8 cellular contexts compared by ENCODE assay signal in the genomic region with DNA sequence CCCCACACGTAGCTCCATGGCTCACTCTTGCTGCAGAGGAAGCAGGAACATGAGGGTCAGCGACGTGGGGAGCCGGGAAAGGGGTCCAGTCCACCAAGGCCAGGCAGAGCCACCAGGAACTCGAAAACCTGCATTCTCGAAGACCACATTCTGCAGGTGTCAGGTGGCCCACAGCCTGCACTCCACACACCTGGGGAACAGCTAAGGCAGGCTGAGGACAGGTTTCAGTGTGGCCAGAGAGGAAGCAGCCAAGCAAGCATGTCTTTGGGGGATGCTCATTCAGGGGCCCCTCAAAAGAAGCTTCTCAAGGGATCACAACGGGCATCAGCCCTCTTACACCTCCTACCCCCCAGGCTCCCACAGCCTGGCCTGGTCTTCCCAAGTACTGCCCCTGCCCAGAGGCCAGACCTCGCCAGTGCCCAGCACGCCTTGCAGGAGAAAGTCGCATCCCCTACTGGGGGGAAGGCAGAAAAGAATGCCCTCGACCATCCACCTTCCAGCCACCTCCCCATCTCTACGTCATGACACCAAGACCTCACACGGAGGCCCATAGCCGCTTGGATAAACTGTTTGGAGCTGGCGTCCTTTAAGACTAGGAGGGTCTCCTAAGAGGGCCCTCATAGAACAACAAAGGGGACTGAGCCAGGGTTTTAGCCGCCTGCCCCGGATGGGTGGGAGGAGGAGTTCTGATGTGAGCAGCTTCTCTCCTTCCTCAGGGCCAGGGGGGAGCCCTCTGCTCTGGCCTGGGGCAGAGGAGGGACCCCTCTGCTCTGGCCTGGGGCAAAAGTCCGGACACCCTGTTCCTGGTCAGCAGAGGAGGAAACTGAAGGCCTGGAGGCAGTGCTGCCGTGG. TPM values are rescaled to one million over a fixed set of nuclear protein-coding genes. Genes with fewer than 3 reads are reported as not detected.
DNase-seq lines count a peak whose midpoint lies in the region; ATAC-seq and TF ChIP-seq lines count a peak whose summit lies in the region.

No MANE protein-coding gene starts in this region.

- H3K4me2 ChIP-seq in trophoblast cell (ENCODE audit: low read length) = peak overlapping the region; percentile 67

- in situ Hi-C loops in Panc1 (cut with HindIII; ENCODE audit: low pct_unique_long_range_greater_than_20kb, low sequenced_read_pairs) = no loop called here

- peak overlapping the region; percentile 13 for H3K14ac ChIP-seq in trophoblast cell (ENCODE audit: low read length)

- peak overlapping the region; percentile 28 for H3K18ac ChIP-seq in trophoblast cell (ENCODE audit: low read length)

- CTCF ChIA-PET in Caco-2 (lab: Charles Lee) (no interaction called here), Panc1 (lab: Charles Lee) (no interaction called here)

- H3K36me3 ChIP-seq in Caco-2 (ENCODE audit: control insufficient read depth, insufficient read depth, low read length) = peaks cover 2% of the 10 kb centered on the region
- H3K36me3 ChIP-seq in Panc1 (ENCODE audit: control insufficient read depth, insufficient read depth, low read length) = peaks cover 5% of the 10 kb centered on the region
- H3K36me3 ChIP-seq in trophoblast cell (ENCODE audit: control insufficient read depth in 1 of 2, insufficient read depth in 2 of 2, low read length in 2 of 2) = peaks cover 44 to 46% of the 10 kb centered on the region in 2 experiments

- H3K9me3 ChIP-seq in Caco-2 (no peaks in the 10 kb centered on the region), Panc1 (ENCODE audit: control insufficient read depth, insufficient read depth, low read depth, low read length) (no peaks in the 10 kb centered on the region), trophoblast cell (ENCODE audit: insufficient read depth, low read depth, low read length) (no peaks in the 10 kb centered on the region)

- H3K4me3 ChIP-seq in Caco-2 (ENCODE audit: low read depth, low read length) = no peak overlapping the region
- peak overlapping the region; percentile 73 to 91 for H3K4me3 ChIP-seq in Panc1 (ENCODE audit: low read depth in 2 of 2, low read length in 2 of 2)
- H3K4me3 ChIP-seq in epithelial cell of esophagus (ENCODE audit: low read length) = peak overlapping the region; percentile 75
- peak overlapping the region; percentile 32 for H3K4me3 ChIP-seq in trophoblast cell (ENCODE audit: low read depth, low read length)

- ATAC-seq in Panc1 (peak; percentile 2; the same call in 1 of the 2 replicates), HG02642 (IDR thresholded peaks at IDR 0.05; ENCODE audit: poor library complexity, unreplicated experiment) (no peak), GM19351 (IDR thresholded peaks at IDR 0.05; ENCODE audit: unreplicated experiment) (no peak)

- DNase-seq in Caco-2 (no peak), Panc1 (ENCODE audit: low read depth, low spot score) (no peak), epithelial cell of esophagus (ENCODE audit: low read depth) (peak; percentile 30), trophoblast cell (peak in 1 of 2 donors; percentile 36), DMS53 treated with DMSO at 0.1 percent for 48 hours (lab: John Stamatoyannopoulos, UW; ENCODE audit: unreplicated experiment) (no peak), NOMO-1 (lab: John Stamatoyannopoulos, UW; ENCODE audit: unreplicated experiment in 2 of 2) (no peak)

- no CpG with 5 or more reads among the region's 19 CpGs for WGBS in trophoblast cell (ENCODE audit: extremely low coverage, insufficient coverage, insufficient read length)

- intact Hi-C loops in Caco-2 (cut with micrococcal nuclease; ENCODE audit: unreplicated experiment) (no loop called here), Panc1 (cut with micrococcal nuclease; ENCODE audit: unreplicated experiment) (no loop called here)

- H3K27ac ChIP-seq in Panc1 (ENCODE audit: low read length) (peak overlapping the region; percentile 23; the same call in 1 of the 2 replicates), trophoblast cell (ENCODE audit: low read depth, low read length) (peak overlapping the region; percentile 28)

- peaks cover 13% of the 10 kb centered on the region for H3K4me1 ChIP-seq in Caco-2
- peaks cover 25% of the 10 kb centered on the region for H3K4me1 ChIP-seq in Panc1 (ENCODE audit: control insufficient read depth, insufficient read depth, low read length)
- peaks cover 33 to 47% of the 10 kb centered on the region in 2 experiments for H3K4me1 ChIP-seq in trophoblast cell (ENCODE audit: control insufficient read depth in 1 of 2, insufficient read depth in 2 of 2, low read length in 2 of 2)

- H2BK5ac ChIP-seq in trophoblast cell (ENCODE audit: low read depth, low read length, poor library complexity) = no peak overlapping the region

- H3K4ac ChIP-seq in trophoblast cell (ENCODE audit: low read depth, low read length) = peak overlapping the region; percentile 91

- no peak overlapping the region for H3K9ac ChIP-seq in trophoblast cell (ENCODE audit: low read length)

- peaks cover 30% of the 10 kb centered on the region for H3K79me1 ChIP-seq in trophoblast cell (ENCODE audit: low read length)

- H3K4me1 Mint-ChIP-seq in Caco-2 (ENCODE audit: low read depth, unreplicated experiment) = no peaks in the 10 kb centered on the region

- H3K27me3 ChIP-seq in Caco-2 (replicated peaks; ENCODE audit: control insufficient read depth, insufficient read depth, low read length) (no peaks in the 10 kb centered on the region), Panc1 (ENCODE audit: control insufficient read depth, insufficient read depth, low read length) (no peaks in the 10 kb centered on the region), trophoblast cell (ENCODE audit: insufficient read depth, low read length) (no peaks in the 10 kb centered on the region)

- POLR2A ChIA-PET in Caco-2 (lab: Charles Lee) = no interaction called here
- POLR2A ChIA-PET in Panc1 (lab: Charles Lee) = no interaction called here

- no peaks in the 10 kb centered on the region for H3K27me3 Mint-ChIP-seq in Caco-2 (ENCODE audit: insufficient read depth, unreplicated experiment)

- no peaks in the 10 kb centered on the region for H3K9me3 Mint-ChIP-seq in Caco-2 (ENCODE audit: unreplicated experiment)

- H2AFZ ChIP-seq in trophoblast cell (ENCODE audit: insufficient read depth, low read length, poor library complexity) = no peak overlapping the region

- no peak overlapping the region for H4K91ac ChIP-seq in trophoblast cell (ENCODE audit: low read depth, low read length)

- no peak for TF ChIP-seq CTCF in Caco-2 (IDR thresholded peaks at IDR 0.05; ENCODE audit: insufficient read depth in 1 of 2, low read depth in 1 of 2, low read length in 1 of 2, severe bottlenecking in 1 of 2, unreplicated experiment in 1 of 2)
- no peak for TF ChIP-seq CTCF in Panc1 (IDR thresholded peaks at IDR 0.05)
- no peak for TF ChIP-seq CTCF in epithelial cell of esophagus (IDR thresholded peaks at IDR 0.05; ENCODE audit: insufficient read depth, low read depth, low read length, missing control alignments)

- peak overlapping the region; percentile 86 for H3K4me3 Mint-ChIP-seq in Caco-2 (ENCODE audit: unreplicated experiment)

- no peak overlapping the region for H2BK12ac ChIP-seq in trophoblast cell (ENCODE audit: low read length)

- H4K12ac ChIP-seq in trophoblast cell (ENCODE audit: low read depth, low read length) = no peak overlapping the region

- peaks cover 62% of the 10 kb centered on the region for H3K36me3 Mint-ChIP-seq in Caco-2 (ENCODE audit: insufficient read depth, unreplicated experiment)

- no TSS peak for BruUV-seq in Caco-2 (replicated peaks; lab: Mats Ljungman, UMichigan)
- BruUV-seq in Panc1 (replicated peaks; lab: Mats Ljungman, UMichigan) = no TSS peak

- peak overlapping the region; percentile 45 for H3K27ac Mint-ChIP-seq in Caco-2 (ENCODE audit: unreplicated experiment)

- peaks cover 64% of the 10 kb centered on the region for H3K79me2 ChIP-seq in trophoblast cell (ENCODE audit: control insufficient read depth, insufficient read depth, low read length, poor library complexity)

- H2AK5ac ChIP-seq in trophoblast cell (ENCODE audit: low read length) = no peak overlapping the region

- H3K23ac ChIP-seq in trophoblast cell (ENCODE audit: low read length) = no peak overlapping the region

- no peak overlapping the region for H4K8ac ChIP-seq in trophoblast cell (ENCODE audit: low read depth, low read length)

- no peak overlapping the region for H2BK120ac ChIP-seq in trophoblast cell (ENCODE audit: insufficient read depth, low read length, poor library complexity)

RNA-seq across cellular contexts. Expression of a gene that starts 2.9 kb away (rescaled TPM):
- total RNA-seq in Caco-2 (2022) (129 and 139 TPM in 2 replicates), Panc1 (2021; ENCODE audit: unreplicated experiment) (115 TPM)
- polyA plus RNA-seq in Panc1 (2012; ENCODE audit: insufficient read length) = 141 TPM
- polyA plus RNA-seq in trophoblast cell (2013) = 172 and 176 TPM in 2 replicates

RNA-seq across cellular contexts. Expression of a gene that starts 41.6 kb away (rescaled TPM):
- 52.4 and 53.3 TPM in 2 replicates for total RNA-seq in Caco-2 (2022)
- 54.2 TPM for total RNA-seq in Panc1 (2021; ENCODE audit: unreplicated experiment)
- polyA plus RNA-seq in Panc1 (2012; ENCODE audit: insufficient read length) = 60.0 TPM
- polyA plus RNA-seq in trophoblast cell (2013) = 88.3 and 94.8 TPM in 2 replicates
